ENCODE assay signal across 1 cellular context in genomic region chr5:983568-983967, GRCh38.
TF ChIP-seq lines count a peak whose summit lies in the region.

No MANE protein-coding gene starts in this region.

TF ChIP-seq in HepG2, 621 proteins besides CTCF, POLR2A, EP300 and RAD21:
- TF ChIP-seq ZNF569 (CRISPR knock-in tag; IDR thresholded peaks at IDR 0.05; ENCODE audit: borderline replicate concordance) (no peak), HOXA5 (CRISPR knock-in tag; IDR thresholded peaks at IDR 0.05) (no peak), MXD3 (CRISPR knock-in tag; IDR thresholded peaks at IDR 0.05) (no peak), HNRNPL (IDR thresholded peaks at IDR 0.05; ENCODE audit: low read depth, low read length) (0 out of 2 replicates have a peak, but pooled peaks have one; percentile 32), SIX4 (CRISPR knock-in tag; IDR thresholded peaks at IDR 0.05) (no peak)
- TF ChIP-seq, protein P1, sequence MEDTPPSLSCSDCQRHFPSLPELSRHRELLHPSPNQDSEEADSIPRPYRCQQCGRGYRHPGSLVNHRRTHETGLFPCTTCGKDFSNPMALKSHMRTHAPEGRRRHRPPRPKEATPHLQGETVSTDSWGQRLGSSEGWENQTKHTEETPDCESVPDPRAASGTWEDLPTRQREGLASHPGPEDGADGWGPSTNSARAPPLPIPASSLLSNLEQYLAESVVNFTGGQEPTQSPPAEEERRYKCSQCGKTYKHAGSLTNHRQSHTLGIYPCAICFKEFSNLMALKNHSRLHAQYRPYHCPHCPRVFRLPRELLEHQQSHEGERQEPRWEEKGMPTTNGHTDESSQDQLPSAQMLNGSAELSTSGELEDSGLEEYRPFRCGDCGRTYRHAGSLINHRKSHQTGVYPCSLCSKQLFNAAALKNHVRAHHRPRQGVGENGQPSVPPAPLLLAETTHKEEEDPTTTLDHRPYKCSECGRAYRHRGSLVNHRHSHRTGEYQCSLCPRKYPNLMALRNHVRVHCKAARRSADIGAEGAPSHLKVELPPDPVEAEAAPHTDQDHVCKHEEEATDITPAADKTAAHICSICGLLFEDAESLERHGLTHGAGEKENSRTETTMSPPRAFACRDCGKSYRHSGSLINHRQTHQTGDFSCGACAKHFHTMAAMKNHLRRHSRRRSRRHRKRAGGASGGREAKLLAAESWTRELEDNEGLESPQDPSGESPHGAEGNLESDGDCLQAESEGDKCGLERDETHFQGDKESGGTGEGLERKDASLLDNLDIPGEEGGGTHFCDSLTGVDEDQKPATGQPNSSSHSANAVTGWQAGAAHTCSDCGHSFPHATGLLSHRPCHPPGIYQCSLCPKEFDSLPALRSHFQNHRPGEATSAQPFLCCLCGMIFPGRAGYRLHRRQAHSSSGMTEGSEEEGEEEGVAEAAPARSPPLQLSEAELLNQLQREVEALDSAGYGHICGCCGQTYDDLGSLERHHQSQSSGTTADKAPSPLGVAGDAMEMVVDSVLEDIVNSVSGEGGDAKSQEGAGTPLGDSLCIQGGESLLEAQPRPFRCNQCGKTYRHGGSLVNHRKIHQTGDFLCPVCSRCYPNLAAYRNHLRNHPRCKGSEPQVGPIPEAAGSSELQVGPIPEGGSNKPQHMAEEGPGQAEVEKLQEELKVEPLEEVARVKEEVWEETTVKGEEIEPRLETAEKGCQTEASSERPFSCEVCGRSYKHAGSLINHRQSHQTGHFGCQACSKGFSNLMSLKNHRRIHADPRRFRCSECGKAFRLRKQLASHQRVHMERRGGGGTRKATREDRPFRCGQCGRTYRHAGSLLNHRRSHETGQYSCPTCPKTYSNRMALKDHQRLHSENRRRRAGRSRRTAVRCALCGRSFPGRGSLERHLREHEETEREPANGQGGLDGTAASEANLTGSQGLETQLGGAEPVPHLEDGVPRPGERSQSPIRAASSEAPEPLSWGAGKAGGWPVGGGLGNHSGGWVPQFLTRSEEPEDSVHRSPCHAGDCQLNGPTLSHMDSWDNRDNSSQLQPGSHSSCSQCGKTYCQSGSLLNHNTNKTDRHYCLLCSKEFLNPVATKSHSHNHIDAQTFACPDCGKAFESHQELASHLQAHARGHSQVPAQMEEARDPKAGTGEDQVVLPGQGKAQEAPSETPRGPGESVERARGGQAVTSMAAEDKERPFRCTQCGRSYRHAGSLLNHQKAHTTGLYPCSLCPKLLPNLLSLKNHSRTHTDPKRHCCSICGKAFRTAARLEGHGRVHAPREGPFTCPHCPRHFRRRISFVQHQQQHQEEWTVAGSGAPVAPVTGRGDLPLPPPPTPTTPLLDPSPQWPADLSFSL (CRISPR knock-in tag; IDR thresholded peaks at IDR 0.05): peak; percentile 91
